In genomic region chr9:137165250-137165836, GRCh38 we compare ENCODE assay signal across 38 cellular contexts. TPM values are rescaled to one million over a fixed set of nuclear protein-coding genes. Genes with fewer than 3 reads are reported as not detected.
"Had no signal": no experiment of that assay in that cellular context is flagged by ENCODE, and none has a peak within 500 bp of the region (broad histone marks: within the 10 kb centered on the region; RNA-seq: fewer than 3 reads in every experiment).

No MANE protein-coding gene starts in this region.

- FAIRE-seq: colon, TTC549 had no signal

- H3K9me3 ChIP-seq: adrenal gland, ascending aorta, body of pancreas, breast epithelium had no signal

- H3K4me3 Mint-ChIP-seq: activated B cell treated with CpG ODN at 0.5 μM for 24 hours; activated CD4-positive, alpha-beta memory T cell treated with anti-CD3 and anti-CD28 coated beads for 36 hours; activated CD4-positive, alpha-beta T cell treated with anti-CD3 and anti-CD28 coated beads, Interleukin-2, amount 10 ng/mL, durations not matched to agents 24 days and 14 days; activated CD8-positive, alpha-beta T cell treated with anti-CD3 and anti-CD28 coated beads for 36 hours; activated naive CD4-positive, alpha-beta T cell treated with anti-CD3 and anti-CD28 coated beads for 36 hours; activated naive CD8-positive, alpha-beta T cell treated with anti-CD3 and anti-CD28 coated beads for 36 hours; activated T-cell treated with anti-CD3 and anti-CD28 coated beads, Interleukin-2, amount 50 U/mL, for 4 hours; activated T-cell treated with anti-CD3 and anti-CD28 coated beads, Interleukin-2, amount 50 U/mL, for 72 hours; activated T-helper 1 cell treated with anti-CD3 and anti-CD28 coated beads, Interleukin-12 subunit alpha, Interleukin-12 subunit beta, Interleukin-2, Interleukin-4 antibody, amounts not matched to agents 30 ng/mL and 10 ng/mL and 1 ng/mL, durations not matched to agents 14 hours and 24 hours and 36 hours; activated T-helper 17 cell treated with anti-CD3 and anti-CD28 coated beads, Interleukin-2, amount 50 U/mL, for 72 hours; T-helper 1 cell treated with Interleukin-12 subunit alpha and Interleukin-12 subunit beta and Interleukin-4 antibody, amounts not matched to agents 30 μg/mL and 1 μg/mL, for 36 hours; T-helper 2 cell treated with Interferon-gamma antibody and Interleukin-4, amounts not matched to agents 5 μg/mL and 100 μg/mL, for 36 hours had no signal

- H3K4me1 Mint-ChIP-seq: activated CD4-positive, alpha-beta T cell treated with anti-CD3 and anti-CD28 coated beads, Interleukin-2, amount 10 ng/mL, durations not matched to agents 24 days and 14 days; activated naive CD8-positive, alpha-beta T cell treated with anti-CD3 and anti-CD28 coated beads for 36 hours; activated T-helper 17 cell treated with anti-CD3 and anti-CD28 coated beads, Interleukin-2, amount 50 U/mL, for 72 hours had no signal

- ATAC-seq: activated CD8-positive, alpha-beta T cell treated with anti-CD3 and anti-CD28 coated beads for 36 hours; activated naive CD4-positive, alpha-beta T cell treated with anti-CD3 and anti-CD28 coated beads, Interleukin-2, amount 50 U/mL, for 72 hours; activated T-cell treated with anti-CD3 and anti-CD28 coated beads, Interleukin-2, amount 50 U/mL, for 4 hours; activated T-cell treated with anti-CD3 and anti-CD28 coated beads, Interleukin-2, amount 50 U/mL, for 72 hours; activated T-helper 17 cell treated with anti-CD3 and anti-CD28 coated beads, Interleukin-2, amount 50 U/mL, for 72 hours; body of pancreas had no signal

- DNase-seq: activated B cell treated with CpG ODN at 0.5 μM for 24 hours; activated CD4-positive, alpha-beta memory T cell treated with anti-CD3 and anti-CD28 coated beads for 36 hours; activated CD4-positive, alpha-beta T cell treated with anti-CD3 and anti-CD28 coated beads for 4 hours; activated CD4-positive, alpha-beta T cell treated with anti-CD3 and anti-CD28 coated beads, Interleukin-2, amount 10 ng/mL, durations not matched to agents 24 days and 14 days; activated CD4-positive, alpha-beta T cell treated with anti-CD3 and anti-CD28 coated beads, Interleukin-2, amount 50 U/mL, for 1 hour; activated CD4-positive, alpha-beta T cell treated with anti-CD3 and anti-CD28 coated beads, Interleukin-2, amount 50 U/mL, for 4 hours; activated CD4-positive, CD25-positive, alpha-beta regulatory T cell treated with anti-CD3 and anti-CD28 coated beads, Interleukin-2, amount 50 U/mL, for 72 hours; activated CD8-positive, alpha-beta memory T cell treated with anti-CD3 and anti-CD28 coated beads, Interleukin-2, amount 50 U/mL, for 4 hours; activated CD8-positive, alpha-beta T cell treated with anti-CD3 and anti-CD28 coated beads for 36 hours; activated effector memory CD4-positive, alpha-beta T cell treated with anti-CD3 and anti-CD28 coated beads, Interleukin-2, amount 50 U/mL, for 16 hours; activated gamma-delta T cell treated with Interleukin-2 at 50 U/mL for 16 hours; activated naive CD4-positive, alpha-beta T cell; activated naive CD4-positive, alpha-beta T cell treated with anti-CD3 and anti-CD28 coated beads for 36 hours; activated naive CD4-positive, alpha-beta T cell treated with anti-CD3 and anti-CD28 coated beads, Interleukin-2, amount 50 U/mL, for 16 hours; activated naive CD8-positive, alpha-beta T cell treated with anti-CD3 and anti-CD28 coated beads for 36 hours; activated T-cell treated with anti-CD3 and anti-CD28 coated beads for 4 hours; activated T-cell treated with anti-CD3 and anti-CD28 coated beads, Interleukin-2, amount 50 U/mL, for 1 hour; activated T-cell treated with anti-CD3 and anti-CD28 coated beads, Interleukin-2, amount 50 U/mL, for 4 hours; activated T-cell treated with anti-CD3 and anti-CD28 coated beads, Interleukin-2, amount 50 U/mL, for 72 hours; adrenal gland; amniotic stem cell; body of pancreas; brain microvascular endothelial cell; central memory CD4-positive, alpha-beta T cell; T-helper 2 cell; T-helper 9 cell had no signal

- H3K4me3 ChIP-seq: adrenal gland, ascending aorta, body of pancreas, breast epithelium had no signal

- H3K27ac ChIP-seq: adrenal gland, ascending aorta, body of pancreas, brain microvascular endothelial cell, breast epithelium had no signal

- H3K36me3 Mint-ChIP-seq: activated CD4-positive, alpha-beta memory T cell treated with anti-CD3 and anti-CD28 coated beads for 36 hours; activated naive CD4-positive, alpha-beta T cell treated with anti-CD3 and anti-CD28 coated beads, Interleukin-2, amount 50 U/mL, for 72 hours; activated naive CD8-positive, alpha-beta T cell treated with anti-CD3 and anti-CD28 coated beads for 36 hours had no signal

- H3K9me3 Mint-ChIP-seq: activated B cell treated with CpG ODN at 0.5 μM for 24 hours; activated CD4-positive, alpha-beta memory T cell treated with anti-CD3 and anti-CD28 coated beads for 36 hours; activated CD4-positive, alpha-beta T cell treated with anti-CD3 and anti-CD28 coated beads, Interleukin-2, amount 10 ng/mL, durations not matched to agents 24 days and 14 days; activated CD8-positive, alpha-beta T cell treated with anti-CD3 and anti-CD28 coated beads for 36 hours; activated naive CD4-positive, alpha-beta T cell treated with anti-CD3 and anti-CD28 coated beads for 36 hours; activated naive CD4-positive, alpha-beta T cell treated with anti-CD3 and anti-CD28 coated beads, Interleukin-2, amount 50 U/mL, for 72 hours; activated naive CD8-positive, alpha-beta T cell treated with anti-CD3 and anti-CD28 coated beads for 36 hours; activated T-cell treated with anti-CD3 and anti-CD28 coated beads, Interleukin-2, amount 50 U/mL, for 4 hours; activated T-cell treated with anti-CD3 and anti-CD28 coated beads, Interleukin-2, amount 50 U/mL, for 72 hours; activated T-helper 1 cell treated with anti-CD3 and anti-CD28 coated beads, Interleukin-12 subunit alpha, Interleukin-12 subunit beta, Interleukin-2, Interleukin-4 antibody, amounts not matched to agents 30 ng/mL and 10 ng/mL and 1 ng/mL, durations not matched to agents 14 hours and 24 hours and 36 hours; activated T-helper 17 cell treated with anti-CD3 and anti-CD28 coated beads, Interleukin-2, amount 50 U/mL, for 72 hours; T-helper 1 cell treated with Interleukin-12 subunit alpha and Interleukin-12 subunit beta and Interleukin-4 antibody, amounts not matched to agents 30 μg/mL and 1 μg/mL, for 36 hours; T-helper 2 cell treated with Interferon-gamma antibody and Interleukin-4, amounts not matched to agents 5 μg/mL and 100 μg/mL, for 36 hours had no signal

- H3K36me3 ChIP-seq: adrenal gland, ascending aorta, brain microvascular endothelial cell, breast epithelium had no signal

- H3K27ac Mint-ChIP-seq: activated B cell treated with CpG ODN at 0.5 μM for 24 hours; activated CD4-positive, alpha-beta memory T cell treated with anti-CD3 and anti-CD28 coated beads for 36 hours; activated CD4-positive, alpha-beta T cell treated with anti-CD3 and anti-CD28 coated beads, Interleukin-2, amount 10 ng/mL, durations not matched to agents 24 days and 14 days; activated CD8-positive, alpha-beta T cell treated with anti-CD3 and anti-CD28 coated beads for 36 hours; activated naive CD4-positive, alpha-beta T cell treated with anti-CD3 and anti-CD28 coated beads for 36 hours; activated naive CD4-positive, alpha-beta T cell treated with anti-CD3 and anti-CD28 coated beads, Interleukin-2, amount 50 U/mL, for 72 hours; activated naive CD8-positive, alpha-beta T cell treated with anti-CD3 and anti-CD28 coated beads for 36 hours; activated T-cell treated with anti-CD3 and anti-CD28 coated beads, Interleukin-2, amount 50 U/mL, for 72 hours; activated T-helper 1 cell treated with anti-CD3 and anti-CD28 coated beads, Interleukin-12 subunit alpha, Interleukin-12 subunit beta, Interleukin-2, Interleukin-4 antibody, amounts not matched to agents 30 ng/mL and 10 ng/mL and 1 ng/mL, durations not matched to agents 14 hours and 24 hours and 36 hours; activated T-helper 17 cell treated with anti-CD3 and anti-CD28 coated beads, Interleukin-2, amount 50 U/mL, for 72 hours; T-helper 1 cell treated with Interleukin-12 subunit alpha and Interleukin-12 subunit beta and Interleukin-4 antibody, amounts not matched to agents 30 μg/mL and 1 μg/mL, for 36 hours; T-helper 2 cell treated with Interferon-gamma antibody and Interleukin-4, amounts not matched to agents 5 μg/mL and 100 μg/mL, for 36 hours had no signal

RNA-seq across cellular contexts. Expression of gene LRRC26, which starts 4.5 kb away (rescaled TPM):
- total RNA-seq: activated CD4-positive, alpha-beta memory T cell treated with anti-CD3 and anti-CD28 coated beads for 36 hours; activated CD4-positive, alpha-beta T cell treated with anti-CD3 and anti-CD28 coated beads, Interleukin-2, amount 10 ng/mL, durations not matched to agents 24 days and 14 days; activated CD8-positive, alpha-beta memory T cell treated with anti-CD3 and anti-CD28 coated beads for 36 hours; activated CD8-positive, alpha-beta T cell treated with anti-CD3 and anti-CD28 coated beads for 36 hours; activated naive CD4-positive, alpha-beta T cell treated with anti-CD3 and anti-CD28 coated beads for 36 hours; activated naive CD4-positive, alpha-beta T cell treated with anti-CD3 and anti-CD28 coated beads, Interleukin-2, amount 50 U/mL, for 72 hours; activated naive CD8-positive, alpha-beta T cell treated with anti-CD3 and anti-CD28 coated beads for 36 hours; activated T-cell treated with anti-CD3 and anti-CD28 coated beads, Interleukin-2, amount 50 U/mL, for 72 hours; activated T-helper 17 cell treated with anti-CD3 and anti-CD28 coated beads, Interleukin-2, amount 50 U/mL, for 72 hours; adrenal gland; ascending aorta; cardiac septum had no signal

RNA-seq across cellular contexts. Expression of gene TMEM210, which starts 6.5 kb away (rescaled TPM):
- total RNA-seq: activated B cell treated with CpG ODN at 0.5 μM for 24 hours; activated CD4-positive, alpha-beta memory T cell treated with anti-CD3 and anti-CD28 coated beads for 36 hours; activated CD4-positive, alpha-beta T cell treated with anti-CD3 and anti-CD28 coated beads, Interleukin-2, amount 10 ng/mL, durations not matched to agents 24 days and 14 days; activated CD8-positive, alpha-beta memory T cell treated with anti-CD3 and anti-CD28 coated beads for 36 hours; activated CD8-positive, alpha-beta T cell treated with anti-CD3 and anti-CD28 coated beads for 36 hours; activated naive CD4-positive, alpha-beta T cell treated with anti-CD3 and anti-CD28 coated beads for 36 hours; activated naive CD4-positive, alpha-beta T cell treated with anti-CD3 and anti-CD28 coated beads, Interleukin-2, amount 50 U/mL, for 72 hours; activated naive CD8-positive, alpha-beta T cell treated with anti-CD3 and anti-CD28 coated beads for 36 hours; activated T-cell treated with anti-CD3 and anti-CD28 coated beads, Interleukin-2, amount 50 U/mL, for 4 hours; activated T-helper 1 cell treated with anti-CD3 and anti-CD28 coated beads, Interleukin-12 subunit alpha, Interleukin-12 subunit beta, Interleukin-2, Interleukin-4 antibody, amounts not matched to agents 30 ng/mL and 10 ng/mL and 1 ng/mL, durations not matched to agents 14 hours and 24 hours and 36 hours; activated T-helper 17 cell treated with anti-CD3 and anti-CD28 coated beads, Interleukin-2, amount 50 U/mL, for 72 hours; adrenal gland; ascending aorta; body of pancreas; breast epithelium; cardiac septum; cerebellum had no signal

RNA-seq across cellular contexts. Expression of gene GRIN1, which starts 26.4 kb away (rescaled TPM):
- total RNA-seq: activated CD4-positive, alpha-beta memory T cell treated with anti-CD3 and anti-CD28 coated beads for 36 hours; activated CD4-positive, alpha-beta T cell treated with anti-CD3 and anti-CD28 coated beads, Interleukin-2, amount 10 ng/mL, durations not matched to agents 24 days and 14 days; activated CD8-positive, alpha-beta T cell treated with anti-CD3 and anti-CD28 coated beads for 36 hours; activated naive CD8-positive, alpha-beta T cell treated with anti-CD3 and anti-CD28 coated beads for 36 hours; ascending aorta; body of pancreas; cardiac septum had no signal
